ENCODE assay signal across 8 cellular contexts in the genomic region with DNA sequence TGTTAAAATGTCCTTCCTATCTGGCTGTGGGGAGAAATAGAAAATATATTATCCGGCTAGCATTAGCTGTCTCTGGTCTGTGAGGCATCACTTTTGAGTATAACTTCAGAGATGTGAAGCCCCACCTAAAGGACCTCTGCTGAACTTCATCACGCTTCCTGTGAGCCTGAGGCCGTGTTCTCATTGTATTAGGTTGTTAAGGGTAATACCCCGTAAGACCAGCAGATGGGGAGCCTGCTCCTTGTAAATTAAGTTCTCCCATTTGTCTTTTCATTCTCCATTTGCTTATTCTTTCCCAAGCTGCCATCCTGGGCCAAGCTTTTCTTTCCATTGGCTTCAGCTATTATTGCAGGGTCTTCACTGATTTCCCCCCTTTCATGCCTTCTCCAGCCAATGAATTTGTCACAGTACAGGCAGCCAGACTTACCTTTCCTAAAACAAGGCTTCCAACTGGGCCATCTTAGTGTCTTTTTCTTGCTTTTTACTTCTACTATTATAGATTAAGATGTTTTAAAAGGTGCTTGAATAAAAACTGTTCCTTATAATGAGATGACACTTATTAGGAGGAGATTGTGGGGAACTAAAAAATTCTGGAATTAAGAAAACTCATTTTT. TPM values are rescaled to one million over a fixed set of nuclear protein-coding genes. Genes with fewer than 3 reads are reported as not detected.
DNase-seq lines count a peak whose midpoint lies in the region; ATAC-seq and TF ChIP-seq lines count a peak whose summit lies in the region.

No MANE protein-coding gene starts in this region.

- peaks cover 1% of the 10 kb centered on the region for H3K36me3 Mint-ChIP-seq in IgD-negative memory B cell
- H3K36me3 Mint-ChIP-seq in natural killer cell treated with Interleukin-12 subunit alpha and Interleukin-12 subunit beta and Interleukin-15 and Interleukin-18, amount 100 ng/mL, for 72 hours = peaks cover 30% of the 10 kb centered on the region

- H2AFZ ChIP-seq in DND-41 (ENCODE audit: low read depth, low read length) (peak overlapping the region; percentile 20; the same call in 1 of the 2 replicates), OCI-LY3 (ENCODE audit: low read depth, low read length) (no peak overlapping the region)

- H3K27me3 ChIP-seq in DND-41 (ENCODE audit: insufficient read depth, low read length, poor library complexity) = no peaks in the 10 kb centered on the region
- no peaks in the 10 kb centered on the region for H3K27me3 ChIP-seq in OCI-LY3 (ENCODE audit: low read depth, low read length)

- TF ChIP-seq CTCF in DND-41 (IDR thresholded peaks at IDR 0.05; ENCODE audit: borderline replicate concordance, extremely low read depth, low read length, poor library complexity, severe bottlenecking) (peak; percentile 91), OCI-LY3 (IDR thresholded peaks at IDR 0.05; ENCODE audit: low read depth, low read length) (peak; percentile 86)

- DNase-seq in DND-41 = peak; percentile 82
- peak; percentile 65 for DNase-seq in activated CD8-positive, alpha-beta memory T cell treated with anti-CD3 and anti-CD28 coated beads, Interleukin-2, amount 50 U/mL, for 4 hours
- DNase-seq in erythroblast (lab: John Stamatoyannopoulos, UW) = peak; percentile 91 to 92
- peak; percentile 78 for DNase-seq in natural killer cell treated with Interleukin-12 subunit alpha and Interleukin-12 subunit beta and Interleukin-15 and Interleukin-18, amount 100 ng/mL, for 72 hours (ENCODE audit: low spot score)
- DNase-seq in stimulated activated naive CD8-positive, alpha-beta T cell treated with anti-CD3 and anti-CD28 coated beads, Interleukin-15, amount 100 ng/mL, for 72 hours = peak; percentile 66 to 77

- no peak overlapping the region for H3K4me2 ChIP-seq in DND-41 (ENCODE audit: insufficient read depth, low read length)
- no peak overlapping the region for H3K4me2 ChIP-seq in OCI-LY3 (ENCODE audit: low read length)

- H3K9me3 Mint-ChIP-seq in IgD-negative memory B cell = no peaks in the 10 kb centered on the region
- H3K9me3 Mint-ChIP-seq in natural killer cell treated with Interleukin-12 subunit alpha and Interleukin-12 subunit beta and Interleukin-15 and Interleukin-18, amount 100 ng/mL, for 72 hours = no peaks in the 10 kb centered on the region
- H3K9me3 Mint-ChIP-seq in stimulated activated naive CD8-positive, alpha-beta T cell treated with anti-CD3 and anti-CD28 coated beads, Interleukin-15, amount 100 ng/mL, for 72 hours = no peaks in the 10 kb centered on the region

- H3K9me3 ChIP-seq in DND-41 (ENCODE audit: insufficient read depth, low read length, severe bottlenecking) (no peaks in the 10 kb centered on the region), OCI-LY3 (ENCODE audit: insufficient read depth, low read length) (no peaks in the 10 kb centered on the region)

- no peak overlapping the region for H3K4me3 ChIP-seq in DND-41 (ENCODE audit: low read depth in 1 of 2, low read length in 2 of 2)
- no peak overlapping the region for H3K4me3 ChIP-seq in OCI-LY3 (ENCODE audit: low read length)

- no peak overlapping the region for H3K4me3 Mint-ChIP-seq in IgD-negative memory B cell
- no peak overlapping the region for H3K4me3 Mint-ChIP-seq in natural killer cell treated with Interleukin-12 subunit alpha and Interleukin-12 subunit beta and Interleukin-15 and Interleukin-18, amount 100 ng/mL, for 72 hours
- H3K4me3 Mint-ChIP-seq in stimulated activated naive CD8-positive, alpha-beta T cell treated with anti-CD3 and anti-CD28 coated beads, Interleukin-15, amount 100 ng/mL, for 72 hours = no peak overlapping the region

- no peak overlapping the region for H3K27ac ChIP-seq in DND-41 (ENCODE audit: low read length)
- H3K27ac ChIP-seq in OCI-LY3 (ENCODE audit: low read length) = no peak overlapping the region

- no peak overlapping the region for H3K9ac ChIP-seq in DND-41 (ENCODE audit: low read depth, low read length)
- no peak overlapping the region for H3K9ac ChIP-seq in OCI-LY3 (ENCODE audit: low read length)

- TF ChIP-seq POLR2A in erythroblast (IDR thresholded peaks at IDR 0.05; ENCODE audit: low read length) = peak; percentile 18

- H3K27me3 Mint-ChIP-seq in IgD-negative memory B cell = no peaks in the 10 kb centered on the region
- no peaks in the 10 kb centered on the region for H3K27me3 Mint-ChIP-seq in natural killer cell treated with Interleukin-12 subunit alpha and Interleukin-12 subunit beta and Interleukin-15 and Interleukin-18, amount 100 ng/mL, for 72 hours
- H3K27me3 Mint-ChIP-seq in stimulated activated naive CD8-positive, alpha-beta T cell treated with anti-CD3 and anti-CD28 coated beads, Interleukin-15, amount 100 ng/mL, for 72 hours = no peaks in the 10 kb centered on the region

- peaks cover 87% of the 10 kb centered on the region for H3K36me3 ChIP-seq in DND-41 (ENCODE audit: insufficient read depth, low read length)
- peaks cover 63% of the 10 kb centered on the region for H3K36me3 ChIP-seq in OCI-LY3 (replicated peaks; ENCODE audit: low read depth, low read length)

- peak; percentile 99 for ATAC-seq in DND-41 (ENCODE audit: insufficient read depth, low read depth)
- ATAC-seq in GM21717 (IDR thresholded peaks at IDR 0.05; ENCODE audit: unreplicated experiment) = peak; percentile 92
- peak; percentile 95 to 98 for ATAC-seq in natural killer cell treated with Interleukin-12 subunit alpha and Interleukin-12 subunit beta and Interleukin-15 and Interleukin-18, amount 100 ng/mL, for 72 hours
- ATAC-seq in stimulated activated naive CD8-positive, alpha-beta T cell treated with anti-CD3 and anti-CD28 coated beads, Interleukin-15, amount 100 ng/mL, for 72 hours = peak; percentile 100

- H3K79me2 ChIP-seq in DND-41 (ENCODE audit: insufficient read depth, low read length) = no peaks in the 10 kb centered on the region
- H3K79me2 ChIP-seq in OCI-LY3 (ENCODE audit: low read length) = no peaks in the 10 kb centered on the region

- H4K20me1 ChIP-seq in DND-41 (ENCODE audit: insufficient read depth, low read length) = no peaks in the 10 kb centered on the region
- H4K20me1 ChIP-seq in OCI-LY3 (ENCODE audit: insufficient read depth, low read length) = no peaks in the 10 kb centered on the region

- H3K4me1 Mint-ChIP-seq in IgD-negative memory B cell = peaks cover 3 to 6% (median 4%) of the 10 kb centered on the region in 3 donors
- peaks cover 11 to 15% of the 10 kb centered on the region in 2 donors for H3K4me1 Mint-ChIP-seq in natural killer cell treated with Interleukin-12 subunit alpha and Interleukin-12 subunit beta and Interleukin-15 and Interleukin-18, amount 100 ng/mL, for 72 hours (ENCODE audit: low read depth in 2 of 2)
- peaks cover 20% of the 10 kb centered on the region for H3K4me1 Mint-ChIP-seq in stimulated activated naive CD8-positive, alpha-beta T cell treated with anti-CD3 and anti-CD28 coated beads, Interleukin-15, amount 100 ng/mL, for 72 hours

- peaks cover 2% of the 10 kb centered on the region; the same call in 1 of the 2 replicates for H3K4me1 ChIP-seq in DND-41 (ENCODE audit: insufficient read depth, low read length)
- H3K4me1 ChIP-seq in OCI-LY3 (ENCODE audit: low read length) = no peaks in the 10 kb centered on the region

- peak overlapping the region in 2 of 3 donors; percentile 4 to 7 for H3K27ac Mint-ChIP-seq in IgD-negative memory B cell
- peak overlapping the region; percentile 77 to 80 for H3K27ac Mint-ChIP-seq in natural killer cell treated with Interleukin-12 subunit alpha and Interleukin-12 subunit beta and Interleukin-15 and Interleukin-18, amount 100 ng/mL, for 72 hours
- no peak overlapping the region for H3K27ac Mint-ChIP-seq in stimulated activated naive CD8-positive, alpha-beta T cell treated with anti-CD3 and anti-CD28 coated beads, Interleukin-15, amount 100 ng/mL, for 72 hours

RNA-seq across cellular contexts. Expression of a gene that starts 12.4 kb away (rescaled TPM):
- 16.4 TPM for polyA plus RNA-seq in IgD-negative memory B cell
- total RNA-seq in natural killer cell treated with Interleukin-12 subunit alpha and Interleukin-12 subunit beta and Interleukin-15 and Interleukin-18, amount 100 ng/mL, for 72 hours = 10 to 100 TPM; 23.2 to 37.8 TPM

RNA-seq across cellular contexts. Expression of a gene that starts 12.7 kb away (rescaled TPM):
- 33.1 TPM for polyA plus RNA-seq in IgD-negative memory B cell
- total RNA-seq in natural killer cell treated with Interleukin-12 subunit alpha and Interleukin-12 subunit beta and Interleukin-15 and Interleukin-18, amount 100 ng/mL, for 72 hours = 10 to 100 TPM; 21.8 to 35.0 TPM

RNA-seq across cellular contexts. Expression of a gene that starts 37.1 kb away (rescaled TPM):
- polyA plus RNA-seq in IgD-negative memory B cell = 83.8 TPM
- total RNA-seq in natural killer cell treated with Interleukin-12 subunit alpha and Interleukin-12 subunit beta and Interleukin-15 and Interleukin-18, amount 100 ng/mL, for 72 hours = 100 to 1,000 TPM; 108 to 168 TPM

Comparison
In these comparisons a context has a peak if more than half of its experiments do, and no peak if none do; other contexts are left out.
1. H3K27ac Mint-ChIP-seq: peak in IgD-negative memory B cell (2 of 3) and natural killer cell treated with Interleukin-12 subunit alpha and Interleukin-12 subunit beta and Interleukin-15 and Interleukin-18, amount 100 ng/mL, for 72 hours (2 of 2); none in stimulated activated naive CD8-positive, alpha-beta T cell treated with anti-CD3 and anti-CD28 coated beads, Interleukin-15, amount 100 ng/mL, for 72 hours (0 of 2).
2. Peak in every context shown above with its lines, with median percentiles within 50 percentile points of each other: ATAC-seq and DNase-seq.